Comparison of ENCODE assay signal across 8 cellular contexts in the genomic region with DNA sequence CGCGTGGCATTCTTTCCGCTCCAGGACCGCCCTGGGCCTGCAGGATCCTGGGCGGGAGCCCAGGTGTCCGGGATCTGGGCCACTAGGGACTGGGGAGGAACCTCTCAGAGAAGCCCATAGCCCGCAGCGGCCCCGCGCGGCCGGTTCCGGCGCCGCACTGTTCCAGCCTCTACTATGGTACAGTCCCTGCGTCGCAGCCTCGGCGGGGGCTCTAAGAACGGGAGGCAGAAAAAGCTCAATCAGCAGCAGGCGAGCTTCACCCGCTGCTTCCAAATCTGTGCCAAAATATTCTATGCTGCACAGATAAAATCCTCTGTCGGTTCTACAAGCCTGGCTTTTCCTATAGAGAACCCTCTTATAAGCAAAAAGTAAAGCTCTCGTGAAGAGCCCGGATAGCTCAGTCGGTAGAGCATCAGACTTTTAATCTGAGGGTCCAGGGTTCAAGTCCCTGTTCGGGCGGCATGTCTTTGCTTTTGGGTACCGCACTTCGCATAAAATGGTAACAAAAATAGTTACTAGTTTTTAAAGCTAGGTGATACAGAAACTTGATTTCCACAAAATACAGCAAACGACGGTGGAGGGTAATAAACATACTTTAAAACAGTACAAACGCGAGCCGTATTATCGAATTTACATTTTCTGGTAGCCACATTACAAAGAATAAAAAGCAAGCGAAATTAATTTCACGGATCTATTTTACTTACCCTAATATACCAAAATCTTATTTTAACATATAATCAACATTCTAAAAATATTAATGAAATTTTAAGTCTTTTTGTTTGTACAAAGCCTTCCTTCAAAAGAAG. TPM values are rescaled to one million over a fixed set of nuclear protein-coding genes. Genes with fewer than 3 reads are reported as not detected.
DNase-seq lines count a peak whose midpoint lies in the region; ATAC-seq and TF ChIP-seq lines count a peak whose summit lies in the region.

No MANE protein-coding gene starts in this region.

- peak; percentile 71 to 100 (median 88) for TF ChIP-seq CTCF in heart left ventricle (IDR thresholded peaks at IDR 0.05)
- peak; percentile 87 to 96 (median 94) for TF ChIP-seq CTCF in tibial nerve (IDR thresholded peaks at IDR 0.05)

- no peak for TF ChIP-seq POLR2A in heart left ventricle (IDR thresholded peaks at IDR 0.05)
- TF ChIP-seq POLR2A in tibial nerve (IDR thresholded peaks at IDR 0.05), result peak in 1 of 2 donors; percentile 11

- intact Hi-C loops in heart left ventricle (cut with DNase I), result loop anchor here in 6 of 10 donors (1.0 to 5.0 kb wide), 7 partner anchors 37 to 173 kb away; no protein-coding TSS in a partner anchor

- H3K27me3 Mint-ChIP-seq in T-helper 1 cell treated with Interleukin-12 subunit alpha and Interleukin-12 subunit beta and Interleukin-4 antibody, amounts not matched to agents 30 μg/mL and 1 μg/mL, for 36 hours (ENCODE audit: low read depth), result peaks cover 80% of the 10 kb centered on the region

- H3K4me3 ChIP-seq in HAP-1, result peak overlapping the region; percentile 40
- peak overlapping the region; percentile 1 to 79 (median 64) for H3K4me3 ChIP-seq in heart left ventricle
- peak overlapping the region; percentile 49 to 86 (median 62) for H3K4me3 ChIP-seq in tibial nerve

- H3K27ac ChIP-seq in heart left ventricle (peak overlapping the region; percentile 20 to 85 (median 74)), tibial nerve (peak overlapping the region; percentile 79 to 94 (median 86))

- in situ Hi-C loops in HAP-1 (cut with MboI; ENCODE audit: low sequenced_read_pairs), result loop anchor here (5.0 kb wide), 1 partner anchor 57 kb away; no protein-coding TSS in a partner anchor

- H3K4me1 ChIP-seq in HAP-1 (peaks cover 11% of the 10 kb centered on the region), heart left ventricle (peaks cover 7 to 61% (median 43%) of the 10 kb centered on the region in 12 donors), tibial nerve (peaks cover 0 to 64% (median 42%) of the 10 kb centered on the region in 4 donors)

- peak; percentile 79 to 86 (median 84) for ATAC-seq in heart left ventricle

- DNase-seq in DMS153 treated with DMSO at 0.1 percent for 48 hours (lab: John Stamatoyannopoulos, UW; ENCODE audit: unreplicated experiment) (peak; percentile 29), HAP-1 (ENCODE audit: low spot score in 2 of 2) (peak; percentile 85 to 95), NCI-H1105 (lab: John Stamatoyannopoulos, UW) (peak; percentile 83), amniotic epithelial cell (ENCODE audit: low read depth) (peak; percentile 72), heart left ventricle (peak; percentile 84 to 94 (median 91)), pons (ENCODE audit: low spot score) (peak; percentile 90), tibial nerve (ENCODE audit: low spot score in 2 of 2) (peak; percentile 81 to 86)

- no peaks in the 10 kb centered on the region for H3K9me3 ChIP-seq in HAP-1
- H3K9me3 ChIP-seq in heart left ventricle, result no peaks in the 10 kb centered on the region
- H3K9me3 ChIP-seq in tibial nerve, result no peaks in the 10 kb centered on the region

- H3K4me1 Mint-ChIP-seq in T-helper 1 cell treated with Interleukin-12 subunit alpha and Interleukin-12 subunit beta and Interleukin-4 antibody, amounts not matched to agents 30 μg/mL and 1 μg/mL, for 36 hours (ENCODE audit: low read depth), result peaks cover 53% of the 10 kb centered on the region

- 0% methylated on average over 20 to 38 of the region's 38 CpGs for WGBS in heart left ventricle, 4 donors
- 0% methylated on average over 24 to 38 of the region's 38 CpGs for WGBS in tibial nerve, 2 donors

- peak overlapping the region; percentile 94 for H3K27ac Mint-ChIP-seq in T-helper 1 cell treated with Interleukin-12 subunit alpha and Interleukin-12 subunit beta and Interleukin-4 antibody, amounts not matched to agents 30 μg/mL and 1 μg/mL, for 36 hours

- H3K27me3 ChIP-seq in HAP-1 (ENCODE audit: low read depth), result no peaks in the 10 kb centered on the region
- H3K27me3 ChIP-seq in heart left ventricle, result peaks cover 0 to 60% (median 18%) of the 10 kb centered on the region in 9 donors
- peaks cover 0 to 24% of the 10 kb centered on the region in 2 donors for H3K27me3 ChIP-seq in tibial nerve

- no peaks in the 10 kb centered on the region for H3K36me3 ChIP-seq in HAP-1 (replicated peaks)
- no peaks in the 10 kb centered on the region for H3K36me3 ChIP-seq in heart left ventricle
- H3K36me3 ChIP-seq in tibial nerve, result no peaks in the 10 kb centered on the region

- H3K4me3 Mint-ChIP-seq in T-helper 1 cell treated with Interleukin-12 subunit alpha and Interleukin-12 subunit beta and Interleukin-4 antibody, amounts not matched to agents 30 μg/mL and 1 μg/mL, for 36 hours, result peak overlapping the region; percentile 89

- TF ChIP-seq EP300 in tibial nerve (IDR thresholded peaks at IDR 0.05), result peak; percentile 19 to 32

- no peaks in the 10 kb centered on the region for H3K9me3 Mint-ChIP-seq in T-helper 1 cell treated with Interleukin-12 subunit alpha and Interleukin-12 subunit beta and Interleukin-4 antibody, amounts not matched to agents 30 μg/mL and 1 μg/mL, for 36 hours

- peaks cover 6% of the 10 kb centered on the region for H3K36me3 Mint-ChIP-seq in T-helper 1 cell treated with Interleukin-12 subunit alpha and Interleukin-12 subunit beta and Interleukin-4 antibody, amounts not matched to agents 30 μg/mL and 1 μg/mL, for 36 hours (ENCODE audit: low read depth)

RNA-seq across cellular contexts. Expression of a gene that starts 0.7 kb away (rescaled TPM):
- total RNA-seq in heart left ventricle, result not detected
- under 1 TPM in 1 of 2 donors, not detected in 1; 0.12 TPM for polyA plus RNA-seq in heart left ventricle
- not detected for total RNA-seq in tibial nerve

RNA-seq across cellular contexts. Expression of a gene that starts 4.9 kb away (rescaled TPM):
- total RNA-seq in heart left ventricle (under 1 TPM in 4 of 9 donors, not detected in 5; 0.17 to 0.76 (median 0.44) TPM), tibial nerve (1 to 10 TPM in 1 of 4 donors, not detected in 3; 2.1 TPM)
- polyA plus RNA-seq in heart left ventricle, result under 1 TPM; 0.23 to 0.40 TPM

RNA-seq across cellular contexts. Expression of a gene that starts 31.5 kb away (rescaled TPM):
- total RNA-seq in heart left ventricle, result not detected
- not detected for polyA plus RNA-seq in heart left ventricle
- total RNA-seq in tibial nerve, result not detected

RNA-seq across cellular contexts. Expression of a gene that starts 33.2 kb away (rescaled TPM):
- total RNA-seq in heart left ventricle (100 to 1,000 TPM in 3 of 9 donors, 10 to 100 TPM in 6; 40.2 to 132 (median 86.3) TPM), tibial nerve (100 to 1,000 TPM; 157 to 328 (median 204) TPM)
- 100 to 1,000 TPM in 1 of 2 donors, 10 to 100 TPM in 1; 96.2 to 164 TPM for polyA plus RNA-seq in heart left ventricle

RNA-seq across cellular contexts. Expression of a gene that starts 43.8 kb away (rescaled TPM):
- 10 to 100 TPM; 21.5 to 67.2 (median 51.1) TPM for total RNA-seq in heart left ventricle
- polyA plus RNA-seq in heart left ventricle, result 10 to 100 TPM; 49.0 to 50.6 TPM
- total RNA-seq in tibial nerve, result 10 to 100 TPM; 48.0 to 72.1 (median 59.0) TPM

Comparison
In these comparisons a context has a peak if more than half of its experiments do, and no peak if none do; other contexts are left out.
1. Peak in every context shown above with its lines: DNase-seq, ATAC-seq, H3K4me3 ChIP-seq and H3K27ac ChIP-seq.
2. DNase-seq: peak in every context shown above with its lines; median percentile 91 in heart left ventricle; 90 in HAP-1; 90 in pons; 84 in tibial nerve; 83 in NCI-H1105; 72 in amniotic epithelial cell; 29 in DMS153 treated with DMSO at 0.1 percent for 48 hours.